Comparison of ENCODE assay signal across 9 cellular contexts in genomic region chr3:14949126-14949525, GRCh38. TPM values are rescaled to one million over a fixed set of nuclear protein-coding genes. Genes with fewer than 3 reads are reported as not detected.
DNase-seq lines count a peak whose midpoint lies in the region; ATAC-seq, FAIRE-seq and TF ChIP-seq lines count a peak whose summit lies in the region.
"Had no signal": no experiment of that assay in that cellular context is flagged by ENCODE, and none has a peak within 500 bp of the region (broad histone marks: within the 10 kb centered on the region; RNA-seq: fewer than 3 reads in every experiment).

No MANE protein-coding gene starts in this region.

- TF ChIP-seq CTCF in bronchial epithelial cell (IDR thresholded peaks at IDR 0.05; ENCODE audit: insufficient read depth, low read length, severe bottlenecking) (no peak), GM10248 (IDR thresholded peaks at IDR 0.05; ENCODE audit: control extremely low read depth, extremely low read depth, low read depth, missing control alignments) (no peak)

- peaks cover 15% of the 10 kb centered on the region for H3K4me1 ChIP-seq in mesodermal cell (ENCODE audit: control insufficient read depth, insufficient read depth, low read length, poor library complexity, severe bottlenecking)

- POLR2A ChIA-PET in GM10248 (lab: Yijun Ruan, JAX), result no interaction called here

- no peaks in the 10 kb centered on the region for H3K27me3 ChIP-seq in bronchial epithelial cell (ENCODE audit: control insufficient read depth, insufficient read depth, low read length)

- peak overlapping the region; percentile 56 for H3K27ac Mint-ChIP-seq in stimulated activated naive CD8-positive, alpha-beta T cell treated with anti-CD3 and anti-CD28 coated beads, Interleukin-15, Interleukin-2, amounts not matched to agents 100 ng/mL and 50 ng/mL, for 24 hours

- H3K9me3 ChIP-seq in mesodermal cell (ENCODE audit: control insufficient read depth, low read length), result no peaks in the 10 kb centered on the region

- H3K9me3 Mint-ChIP-seq in stimulated activated naive CD8-positive, alpha-beta T cell treated with anti-CD3 and anti-CD28 coated beads, Interleukin-15, Interleukin-2, amounts not matched to agents 100 ng/mL and 50 ng/mL, for 24 hours, result no peaks in the 10 kb centered on the region

- no peak for FAIRE-seq in bronchial epithelial cell (lab: Jason Lieb, UNC)

- DNase-seq in stimulated activated naive CD8-positive, alpha-beta T cell treated with anti-CD3 and anti-CD28 coated beads, Interleukin-15, Interleukin-2, amounts not matched to agents 100 U/mL and 50 U/mL, for 24 hours, result no peak
- no peak for DNase-seq in bronchial epithelial cell (ENCODE audit: low read depth)
- no peak for DNase-seq in stimulated activated CD4-positive, alpha-beta T cell treated with anti-CD3 and anti-CD28 coated beads, Interleukin-4, amount 100 ng/mL, for 1 hour
- DNase-seq in GM10248 (ENCODE audit: extremely low spot score), result no peak
- no peak for DNase-seq in occipital lobe (lab: John Stamatoyannopoulos, UW)
- DNase-seq: activated CD8-positive, alpha-beta memory T cell treated with anti-CD3 and anti-CD28 coated beads, Interleukin-2, amount 50 U/mL, for 48 hours had no signal

- peak overlapping the region; percentile 51 for H3K27ac ChIP-seq in mesodermal cell (ENCODE audit: low read depth, low read length, severe bottlenecking)

- H3K4me3 Mint-ChIP-seq in stimulated activated naive CD8-positive, alpha-beta T cell treated with anti-CD3 and anti-CD28 coated beads, Interleukin-15, Interleukin-2, amounts not matched to agents 100 ng/mL and 50 ng/mL, for 24 hours, result peak overlapping the region; percentile 98

- 46 to 73% methylated on average over 2 to 4 of the region's 5 CpGs for WGBS in mesodermal cell (ENCODE audit: insufficient coverage in 2 of 2), 2 experiments

- CTCF ChIA-PET in GM10248 (lab: Yijun Ruan, JAX), result interaction anchor here (0.7 to 1.3 kb wide), 2 partner anchors 17 to 102 kb away, joined by 3 read pairs; no protein-coding TSS in a partner anchor

- H3K4me1 Mint-ChIP-seq in stimulated activated naive CD8-positive, alpha-beta T cell treated with anti-CD3 and anti-CD28 coated beads, Interleukin-15, Interleukin-2, amounts not matched to agents 100 ng/mL and 50 ng/mL, for 24 hours (ENCODE audit: low read depth), result peaks cover 45% of the 10 kb centered on the region

- peaks cover 39% of the 10 kb centered on the region for H3K36me3 Mint-ChIP-seq in stimulated activated naive CD8-positive, alpha-beta T cell treated with anti-CD3 and anti-CD28 coated beads, Interleukin-15, Interleukin-2, amounts not matched to agents 100 ng/mL and 50 ng/mL, for 24 hours (ENCODE audit: low read depth)

- H3K36me3 ChIP-seq in bronchial epithelial cell (ENCODE audit: control insufficient read depth, insufficient read depth, low read length) (peaks cover 3% of the 10 kb centered on the region), mesodermal cell (ENCODE audit: control insufficient read depth, insufficient read depth, low read length) (peaks cover 30% of the 10 kb centered on the region)

- H3K4me3 ChIP-seq in bronchial epithelial cell (ENCODE audit: low read depth, low read length) (peak overlapping the region; percentile 82), mesodermal cell (ENCODE audit: extremely low read depth, insufficient read depth, low read length, poor library complexity, severe bottlenecking) (peak overlapping the region; percentile 88)

- ATAC-seq in stimulated activated naive CD8-positive, alpha-beta T cell treated with anti-CD3 and anti-CD28 coated beads, Interleukin-15, Interleukin-2, amounts not matched to agents 100 U/mL and 50 U/mL, for 24 hours, result no peak
- no peak for ATAC-seq in GM21825 (IDR thresholded peaks at IDR 0.05; ENCODE audit: unreplicated experiment)

- H3K27me3 Mint-ChIP-seq in stimulated activated naive CD8-positive, alpha-beta T cell treated with anti-CD3 and anti-CD28 coated beads, Interleukin-15, Interleukin-2, amounts not matched to agents 100 ng/mL and 50 ng/mL, for 24 hours, result no peaks in the 10 kb centered on the region

RNA-seq across cellular contexts. Expression of gene NR2C2, which starts 1.7 kb away (rescaled TPM):
- total RNA-seq in bronchial epithelial cell (15.0 and 16.1 TPM in 2 replicates), occipital lobe (92.6 TPM)
- polyA plus RNA-seq in mesodermal cell (2013, experiment 1 of 2), result 32.8 TPM
- polyA plus RNA-seq in mesodermal cell (2013, experiment 2 of 2), result 29.5 TPM
